Comparison of ENCODE assay signal across 31 cellular contexts in the genomic region with DNA sequence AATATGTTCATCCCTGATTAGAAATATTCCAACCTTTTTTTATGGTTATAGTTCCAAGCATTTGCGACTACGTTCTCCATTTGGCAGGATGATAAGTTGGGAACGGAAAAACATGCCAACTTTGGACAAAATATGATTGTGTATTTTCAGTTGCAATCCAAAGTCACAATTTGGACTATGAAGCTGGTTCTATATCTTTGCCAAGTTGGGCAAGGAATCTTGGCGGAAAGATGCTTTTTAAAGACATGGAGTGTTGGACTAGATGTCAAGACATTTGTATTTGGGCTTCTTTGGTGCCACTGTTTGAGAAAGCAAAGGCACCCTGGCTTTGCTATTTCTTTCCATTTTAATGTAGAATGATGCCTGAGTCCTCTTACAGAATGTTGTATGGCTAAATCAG.
"Had no signal": no experiment of that assay in that cellular context is flagged by ENCODE, and none has a peak within 500 bp of the region (broad histone marks: within the 10 kb centered on the region; RNA-seq: fewer than 3 reads in every experiment).

No MANE protein-coding gene starts in this region.

- H3K79me2 ChIP-seq: hepatocyte had no signal

- H3K36me3 ChIP-seq: breast epithelium, cardiac muscle cell, colonic mucosa, esophagus muscularis mucosa, gastrocnemius medialis, heart right ventricle had no signal

- H3K4me3 ChIP-seq: breast epithelium, cardiac muscle cell, colonic mucosa, dorsolateral prefrontal cortex, esophagus muscularis mucosa, gastrocnemius medialis, heart right ventricle, hepatocyte had no signal

- H3K4me1 ChIP-seq: breast epithelium, colonic mucosa, esophagus muscularis mucosa, gastrocnemius medialis had no signal

- H3K27ac ChIP-seq: breast epithelium, cardiac muscle cell, colonic mucosa, dorsolateral prefrontal cortex, esophagus muscularis mucosa, foreskin keratinocyte, gastrocnemius medialis, heart right ventricle, hepatocyte had no signal

- H3K9me3 ChIP-seq: breast epithelium, colonic mucosa, esophagus muscularis mucosa, gastrocnemius medialis, heart right ventricle had no signal

- H3K4me3 Mint-ChIP-seq: activated CD4-positive, alpha-beta memory T cell treated with anti-CD3 and anti-CD28 coated beads, Interleukin-2, amount 10 ng/mL, durations not matched to agents 7 days and 5 days; activated CD4-positive, alpha-beta T cell treated with anti-CD3 and anti-CD28 coated beads for 36 hours; activated CD4-positive, alpha-beta T cell treated with anti-CD3 and anti-CD28 coated beads, Interleukin-2, amount 10 ng/mL, durations not matched to agents 24 days and 14 days; activated naive CD4-positive, alpha-beta T cell treated with anti-CD3 and anti-CD28 coated beads for 36 hours; activated naive CD4-positive, alpha-beta T cell treated with anti-CD3 and anti-CD28 coated beads, Interleukin-2, amount 50 U/mL, for 24 hours; activated naive CD8-positive, alpha-beta T cell treated with anti-CD3 and anti-CD28 coated beads, Interleukin-2, amount 10 ng/mL, durations not matched to agents 7 days and 5 days; activated T-cell treated with anti-CD3 and anti-CD28 coated beads, Interleukin-2, amount 50 U/mL, for 4 hours; activated T-helper 17 cell treated with anti-CD3 and anti-CD28 coated beads, Interleukin-2, amount 50 U/mL, for 72 hours; brain; dendritic cell treated with granulocyte-macrophage colony-stimulating factor and Interleukin-4, amounts not matched to agents 40 ng/mL and 50 ng/mL, for 4 days; effector memory CD8-positive, alpha-beta T cell; T-helper 17 cell; T-helper 2 cell treated with Interferon-gamma antibody and Interleukin-4, amounts not matched to agents 5 μg/mL and 100 μg/mL, for 36 hours had no signal

- ATAC-seq: activated CD4-positive, alpha-beta T cell treated with anti-CD3 and anti-CD28 coated beads for 36 hours; activated T-cell treated with anti-CD3 and anti-CD28 coated beads, Interleukin-2, amount 50 U/mL, for 4 hours; activated T-helper 17 cell treated with anti-CD3 and anti-CD28 coated beads, Interleukin-2, amount 50 U/mL, for 72 hours; effector memory CD8-positive, alpha-beta T cell; foreskin keratinocyte; gastrocnemius medialis; heart right ventricle; T-helper 17 cell had no signal

- H3K27me3 ChIP-seq: breast epithelium, cardiac muscle cell, colonic mucosa, esophagus muscularis mucosa, foreskin keratinocyte, gastrocnemius medialis, heart right ventricle, hepatocyte had no signal

- DNase-seq: activated CD4-positive, alpha-beta memory T cell treated with anti-CD3 and anti-CD28 coated beads, Interleukin-2, amount 10 ng/mL, durations not matched to agents 7 days and 5 days; activated CD4-positive, alpha-beta T cell treated with anti-CD3 and anti-CD28 coated beads for 36 hours; activated CD4-positive, alpha-beta T cell treated with anti-CD3 and anti-CD28 coated beads, Interleukin-2, amount 10 ng/mL, durations not matched to agents 24 days and 14 days; activated CD4-positive, CD25-positive, alpha-beta regulatory T cell; activated CD4-positive, CD25-positive, alpha-beta regulatory T cell treated with anti-CD3 and anti-CD28 coated beads, Interleukin-2, amount 50 U/mL, for 72 hours; activated CD8-positive, alpha-beta memory T cell treated with anti-CD3 and anti-CD28 coated beads for 24 hours; activated effector memory CD4-positive, alpha-beta T cell treated with Interleukin-2 at 50 U/mL for 16 hours; activated naive CD4-positive, alpha-beta T cell treated with anti-CD3 and anti-CD28 coated beads for 36 hours; activated naive CD8-positive, alpha-beta T cell treated with anti-CD3 and anti-CD28 coated beads, Interleukin-2, amount 10 ng/mL, durations not matched to agents 7 days and 5 days; activated T-cell treated with anti-CD3 and anti-CD28 coated beads, Interleukin-2, amount 50 U/mL, for 4 hours; anterior cingulate cortex; central memory CD4-positive, alpha-beta T cell; cerebellar nuclear complex; colonic mucosa; dorsolateral prefrontal cortex; effector memory CD8-positive, alpha-beta T cell; erythroblast; foreskin keratinocyte; gastrocnemius medialis; heart right ventricle; T-helper 1 cell; T-helper 17 cell had no signal

- H3K36me3 Mint-ChIP-seq: activated naive CD4-positive, alpha-beta T cell treated with anti-CD3 and anti-CD28 coated beads, Interleukin-2, amount 50 U/mL, for 24 hours; activated naive CD8-positive, alpha-beta T cell treated with anti-CD3 and anti-CD28 coated beads, Interleukin-2, amount 10 ng/mL, durations not matched to agents 7 days and 5 days; brain had no signal

- H3K27me3 Mint-ChIP-seq: activated CD4-positive, alpha-beta T cell treated with anti-CD3 and anti-CD28 coated beads, Interleukin-2, amount 10 ng/mL, durations not matched to agents 24 days and 14 days; dendritic cell treated with granulocyte-macrophage colony-stimulating factor and Interleukin-4, amounts not matched to agents 40 ng/mL and 50 ng/mL, for 4 days had no signal

- H3K4me2 ChIP-seq: hepatocyte had no signal

- H3K9me3 Mint-ChIP-seq: activated CD4-positive, alpha-beta memory T cell treated with anti-CD3 and anti-CD28 coated beads, Interleukin-2, amount 10 ng/mL, durations not matched to agents 7 days and 5 days; activated CD4-positive, alpha-beta T cell treated with anti-CD3 and anti-CD28 coated beads, Interleukin-2, amount 10 ng/mL, durations not matched to agents 24 days and 14 days; activated naive CD4-positive, alpha-beta T cell treated with anti-CD3 and anti-CD28 coated beads, Interleukin-2, amount 50 U/mL, for 24 hours; activated T-cell treated with anti-CD3 and anti-CD28 coated beads, Interleukin-2, amount 50 U/mL, for 4 hours had no signal

- H2AFZ ChIP-seq: hepatocyte had no signal

- H3K4me1 Mint-ChIP-seq: activated CD4-positive, alpha-beta memory T cell treated with anti-CD3 and anti-CD28 coated beads, Interleukin-2, amount 10 ng/mL, durations not matched to agents 7 days and 5 days; activated CD4-positive, alpha-beta T cell treated with anti-CD3 and anti-CD28 coated beads for 36 hours; activated CD4-positive, alpha-beta T cell treated with anti-CD3 and anti-CD28 coated beads, Interleukin-2, amount 10 ng/mL, durations not matched to agents 24 days and 14 days; activated naive CD4-positive, alpha-beta T cell treated with anti-CD3 and anti-CD28 coated beads, Interleukin-2, amount 50 U/mL, for 24 hours; activated naive CD8-positive, alpha-beta T cell treated with anti-CD3 and anti-CD28 coated beads, Interleukin-2, amount 10 ng/mL, durations not matched to agents 7 days and 5 days; activated T-helper 17 cell treated with anti-CD3 and anti-CD28 coated beads, Interleukin-2, amount 50 U/mL, for 72 hours; T-helper 17 cell had no signal

- H3K27ac Mint-ChIP-seq: activated CD4-positive, alpha-beta memory T cell treated with anti-CD3 and anti-CD28 coated beads, Interleukin-2, amount 10 ng/mL, durations not matched to agents 7 days and 5 days; activated CD4-positive, alpha-beta T cell treated with anti-CD3 and anti-CD28 coated beads for 36 hours; activated CD4-positive, alpha-beta T cell treated with anti-CD3 and anti-CD28 coated beads, Interleukin-2, amount 10 ng/mL, durations not matched to agents 24 days and 14 days; activated naive CD4-positive, alpha-beta T cell treated with anti-CD3 and anti-CD28 coated beads for 36 hours; activated naive CD4-positive, alpha-beta T cell treated with anti-CD3 and anti-CD28 coated beads, Interleukin-2, amount 50 U/mL, for 24 hours; activated naive CD8-positive, alpha-beta T cell treated with anti-CD3 and anti-CD28 coated beads, Interleukin-2, amount 10 ng/mL, durations not matched to agents 7 days and 5 days; activated T-helper 17 cell treated with anti-CD3 and anti-CD28 coated beads, Interleukin-2, amount 50 U/mL, for 72 hours; brain; dendritic cell treated with granulocyte-macrophage colony-stimulating factor and Interleukin-4, amounts not matched to agents 40 ng/mL and 50 ng/mL, for 4 days; effector memory CD8-positive, alpha-beta T cell; T-helper 17 cell; T-helper 2 cell treated with Interferon-gamma antibody and Interleukin-4, amounts not matched to agents 5 μg/mL and 100 μg/mL, for 36 hours had no signal
